ENCODE assay signal across 14 cellular contexts in the genomic region with DNA sequence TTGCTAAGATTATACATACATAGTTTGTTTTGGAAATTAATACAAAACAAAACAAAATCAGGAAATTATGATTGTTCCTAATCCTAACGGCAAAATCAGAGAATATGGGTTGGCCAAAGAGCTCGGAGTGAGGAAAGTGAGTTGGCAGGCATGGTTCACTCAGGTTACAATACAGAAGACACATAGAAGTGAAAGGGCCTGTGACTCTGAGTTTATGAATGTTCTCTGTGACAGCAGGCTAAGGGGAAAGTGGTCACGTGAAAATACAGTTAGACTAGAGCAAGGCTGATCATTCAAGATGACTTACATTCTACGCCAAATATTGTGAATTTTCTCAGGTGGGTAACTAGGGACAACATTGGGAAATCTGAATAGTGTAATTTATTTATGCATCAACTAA.
A peak's percentile ranks its signal among the peaks of the same experiment; 100 is the strongest.
DNase-seq lines count a peak whose midpoint lies in the region; ATAC-seq and TF ChIP-seq lines count a peak whose summit lies in the region.
"Had no signal": no experiment of that assay in that cellular context is flagged by ENCODE, and none has a peak within 500 bp of the region (broad histone marks: within the 10 kb centered on the region; RNA-seq: fewer than 3 reads in every experiment).

No MANE protein-coding gene starts in this region.

- DNase-seq in Right ventricle myocardium inferior (ENCODE audit: missing footprints) (no peak), cardiac septum (ENCODE audit: low spot score) (no peak), cardiac muscle cell (ENCODE audit: low read depth in 1 of 2, low spot score in 1 of 2) (no peak), left ventricle myocardium superior (no peak), NCI-H1092 treated with DMSO at 0.1 percent for 48 hours (lab: John Stamatoyannopoulos, UW) (no peak), NCI-H2029 treated with DMSO at 0.1 percent for 48 hours (lab: John Stamatoyannopoulos, UW) (no peak), foreskin keratinocyte (no peak)
- DNase-seq: AML-193; Caco-2; CD4-positive, alpha-beta T cell had no signal

- intact Hi-C loops in Right ventricle myocardium inferior (cut with DNase I), result loop anchor here (2.0 to 5.0 kb wide), 2 partner anchors 114 to 359 kb away; no protein-coding TSS in a partner anchor
- intact Hi-C loops in cardiac septum (cut with DNase I), result loop anchor here (10.0 kb wide), 1 partner anchor 116 kb away; no protein-coding TSS in a partner anchor
- intact Hi-C loops in left ventricle myocardium superior (cut with micrococcal nuclease), result no loop called here

- H3K27me3 ChIP-seq in cardiac muscle cell (no peaks in the 10 kb centered on the region), foreskin keratinocyte (no peaks in the 10 kb centered on the region)

- peaks cover 18% of the 10 kb centered on the region for H3K4me1 ChIP-seq in cardiac muscle cell (ENCODE audit: low read depth)
- no peaks in the 10 kb centered on the region for H3K4me1 ChIP-seq in foreskin keratinocyte
- H3K4me1 ChIP-seq: A549, Caco-2, HAP-1 had no signal

- H3K27ac ChIP-seq in cardiac muscle cell (peak overlapping the region; percentile 74), foreskin keratinocyte (no peak overlapping the region)
- H3K27ac ChIP-seq: 22Rv1, A549, C4-2B had no signal

- no peaks in the 10 kb centered on the region for H3K36me3 ChIP-seq in cardiac muscle cell
- H3K36me3 ChIP-seq: HAP-1 had no signal

- TF ChIP-seq CTCF in cardiac muscle cell (IDR thresholded peaks at IDR 0.05; ENCODE audit: low read depth, low read length) (no peak), foreskin keratinocyte (conservative IDR thresholded peaks at IDR 0.05) (no peak)

- H3K4me3 ChIP-seq in cardiac muscle cell, result no peak overlapping the region
- H3K4me3 ChIP-seq: A549, HAP-1 had no signal

- no peaks in the 10 kb centered on the region for H3K9me3 ChIP-seq in cardiac muscle cell (ENCODE audit: low read depth)
- H3K9me3 ChIP-seq: A549, Caco-2, HAP-1 had no signal

- ATAC-seq in Right ventricle myocardium inferior (peak; percentile 59), left ventricle myocardium superior (peak; percentile 80), foreskin keratinocyte (no peak)
- ATAC-seq: A549 had no signal
